ENCODE assay signal across 8 cellular contexts in genomic region chr16:1420111-1420539, GRCh38. TPM values are rescaled to one million over a fixed set of nuclear protein-coding genes. Genes with fewer than 3 reads are reported as not detected.
DNase-seq lines count a peak whose midpoint lies in the region; ATAC-seq, FAIRE-seq and TF ChIP-seq lines count a peak whose summit lies in the region.

No MANE protein-coding gene starts in this region.

- peak overlapping the region; percentile 82 for H3K4me3 ChIP-seq in A549
- H3K4me3 ChIP-seq in NB4 (ENCODE audit: low read depth, low read length) = peak overlapping the region; percentile 92
- H3K4me3 ChIP-seq in effector memory CD4-positive, alpha-beta T cell (ENCODE audit: insufficient read depth, low read depth, low read length, poor library complexity, severe bottlenecking) = peak overlapping the region; percentile 71
- peak overlapping the region; percentile 86 for H3K4me3 ChIP-seq in neuron (ENCODE audit: low read length)

- no peaks in the 10 kb centered on the region for H3K27me3 ChIP-seq in effector memory CD4-positive, alpha-beta T cell (replicated peaks; ENCODE audit: control insufficient read depth, insufficient read depth, low read length, poor library complexity, severe bottlenecking)
- no peaks in the 10 kb centered on the region for H3K27me3 ChIP-seq in neuron (ENCODE audit: insufficient read depth, low read length)

- WGBS in A549 (ENCODE audit: missing lambda C conversion rate) = 0% methylated on average over 10 of the region's 22 CpGs

- no peak for TF ChIP-seq POLR2A in A549 (IDR thresholded peaks at IDR 0.05; ENCODE audit: low read length)
- TF ChIP-seq POLR2A in NB4 (IDR thresholded peaks at IDR 0.05; ENCODE audit: extremely low read depth, insufficient read length) = no peak

- FAIRE-seq in A549 (lab: Jason Lieb, UNC) = no peak

- H3K4me2 ChIP-seq in A549 = peak overlapping the region; percentile 96

- H3K36me3 ChIP-seq in effector memory CD4-positive, alpha-beta T cell (ENCODE audit: control insufficient read depth, insufficient read depth, low read length) = no peaks in the 10 kb centered on the region
- H3K36me3 ChIP-seq in neuron (ENCODE audit: insufficient read depth, low read length) = peaks cover 2% of the 10 kb centered on the region

- TF ChIP-seq CTCF in A549 (IDR thresholded peaks at IDR 0.05) (no peak), NB4 (IDR thresholded peaks at IDR 0.05; ENCODE audit: low read depth, low read length) (no peak)

- H2AFZ ChIP-seq in neuron (ENCODE audit: low read depth, low read length) = no peak overlapping the region

- peak; percentile 40 to 43 for ATAC-seq in A549
- ATAC-seq in GM19324 (IDR thresholded peaks at IDR 0.05; ENCODE audit: low FRiP score, unreplicated experiment) = peak; percentile 4

- CTCF ChIA-PET in A549 (lab: Yijun Ruan, JAX) = interaction anchor here (0.7 to 1.3 kb wide), 5 partner anchors 9 to 75 kb away, joined by 3 to 6 read pairs (median 3); partner anchors contain the start of gene CCDC154

- H3K9me3 ChIP-seq in A549 (no peaks in the 10 kb centered on the region), neuron (ENCODE audit: low read length) (no peaks in the 10 kb centered on the region)
- no peaks in the 10 kb centered on the region for H3K9me3 ChIP-seq in effector memory CD4-positive, alpha-beta T cell (ENCODE audit: control insufficient read depth, low read length)

- H3K27ac ChIP-seq in A549 = peak overlapping the region; percentile 83 to 88
- H3K27ac ChIP-seq in effector memory CD4-positive, alpha-beta T cell (ENCODE audit: insufficient read depth, low read length, poor library complexity, severe bottlenecking) = peak overlapping the region; percentile 80

- H3K4me1 ChIP-seq in A549 = peaks cover 25% of the 10 kb centered on the region; the same call in 2 of the 3 replicates
- peaks cover 13% of the 10 kb centered on the region for H3K4me1 ChIP-seq in effector memory CD4-positive, alpha-beta T cell (ENCODE audit: control insufficient read depth, insufficient read depth, low read length, poor library complexity, severe bottlenecking)
- peaks cover 8% of the 10 kb centered on the region for H3K4me1 ChIP-seq in neuron (ENCODE audit: insufficient read depth, low read length)

- POLR2A ChIA-PET in A549 (lab: Yijun Ruan, JAX) = interaction anchor here (0.6 to 1.7 kb wide), 13 partner anchors 12 to 362 kb away, joined by 3 to 8 read pairs (median 4); partner anchors contain the start of genes JPT2, NUBP2, SPSB3 and TELO2

- DNase-seq in A549 (ENCODE audit: low read depth in 1 of 2, low spot score in 1 of 2) (no peak), NB4 (ENCODE audit: low read depth) (peak; percentile 20), nucleus accumbens (lab: John Stamatoyannopoulos, UW) (no peak), DMS79 (lab: John Stamatoyannopoulos, UW) (no peak), NCI-H2196 (lab: John Stamatoyannopoulos, UW; ENCODE audit: unreplicated experiment) (no peak)
- DNase-seq in effector memory CD4-positive, alpha-beta T cell = no peak

- no peak for TF ChIP-seq EP300 in A549 (IDR thresholded peaks at IDR 0.05)

- no peak for TF ChIP-seq RAD21 in A549 (conservative IDR thresholded peaks at IDR 0.05 in 1 of 2, IDR thresholded peaks at IDR 0.05 in 1 of 2)

TF ChIP-seq in A549, 52 proteins besides CTCF, POLR2A, EP300 and RAD21:
- 0 out of 2 replicates have a peak, but pooled peaks have one; percentile 25 for TF ChIP-seq TP53 (CRISPR knock-in tag; IDR thresholded peaks at IDR 0.05)
- no peak for TF ChIP-seq FOSL2 (IDR thresholded peaks at IDR 0.05)
- no peak for TF ChIP-seq FOSL2 (CRISPR knock-in tag; IDR thresholded peaks at IDR 0.05)
- TF ChIP-seq PHF8 (IDR thresholded peaks at IDR 0.05; ENCODE audit: borderline replicate concordance, low read depth) = peak; percentile 38; the same call in 1 of the 2 replicates
- no peak for TF ChIP-seq ESRRA (IDR thresholded peaks at IDR 0.05; ENCODE audit: borderline replicate concordance, low read length)

RNA-seq across cellular contexts. Expression of gene UQCC4, which starts 0.4 kb away (rescaled TPM):
- 33.0 and 35.4 TPM in 2 replicates for polyA plus RNA-seq in A549 (2011; rRNA removed)
- 44.4 and 52.5 TPM in 2 replicates for polyA plus RNA-seq in A549 (2012; cell fraction: cytosol; rRNA removed)
- 33.0 and 37.6 TPM in 2 replicates for polyA plus RNA-seq in A549 (2012; cell fraction: nucleus; rRNA removed)
- 21.5 to 23.6 TPM (median 23.0 TPM) in 3 replicates for polyA plus RNA-seq in A549 (2017; fragmentation: RNase III; extraction: RNeasy Plus Mini Kit Qiagen cat#74134 plus additional on column Dnase treatment)
- polyA minus RNA-seq in A549 (2011; rRNA and poly(A)+ RNA removed) = 7.6 and 15.3 TPM in 2 replicates

RNA-seq across cellular contexts. Expression of gene UNKL, which starts 5.6 kb away (rescaled TPM):
- polyA plus RNA-seq in A549 (2011; rRNA removed) = 17.2 and 20.7 TPM in 2 replicates
- 47.0 and 63.2 TPM in 2 replicates for polyA plus RNA-seq in A549 (2012; cell fraction: cytosol; rRNA removed)
- 182 and 202 TPM in 2 replicates for polyA plus RNA-seq in A549 (2012; cell fraction: nucleus; rRNA removed)
- 37.6 to 41.2 TPM (median 38.2 TPM) in 3 replicates for polyA plus RNA-seq in A549 (2017; fragmentation: RNase III; extraction: RNeasy Plus Mini Kit Qiagen cat#74134 plus additional on column Dnase treatment)
- polyA minus RNA-seq in A549 (2011; rRNA and poly(A)+ RNA removed) = 6.3 and 10.8 TPM in 2 replicates

RNA-seq across cellular contexts. Expression of gene PERCC1, which starts 10.8 kb away (rescaled TPM):
- polyA plus RNA-seq in A549 (2011; rRNA removed) (not detected in 2 replicates), A549 (2017; fragmentation: RNase III; extraction: RNeasy Plus Mini Kit Qiagen cat#74134 plus additional on column Dnase treatment) (not detected in 3 replicates)
- not detected in 2 replicates for polyA plus RNA-seq in A549 (2012; cell fraction: cytosol; rRNA removed)
- not detected in 2 replicates for polyA plus RNA-seq in A549 (2012; cell fraction: nucleus; rRNA removed)
- not detected in 2 replicates for polyA minus RNA-seq in A549 (2011; rRNA and poly(A)+ RNA removed)

RNA-seq across cellular contexts. Expression of gene CCDC154, which starts 24.2 kb away (rescaled TPM):
- polyA plus RNA-seq in A549 (2011; rRNA removed) (0.16 and 0.34 TPM in 2 replicates), A549 (2017; fragmentation: RNase III; extraction: RNeasy Plus Mini Kit Qiagen cat#74134 plus additional on column Dnase treatment) (0.49 to 0.74 TPM (median 0.70 TPM) in 3 replicates)
- 0.30 and 0.32 TPM in 2 replicates for polyA plus RNA-seq in A549 (2012; cell fraction: cytosol; rRNA removed)
- polyA plus RNA-seq in A549 (2012; cell fraction: nucleus; rRNA removed) = 1.6 and 2.0 TPM in 2 replicates
- polyA minus RNA-seq in A549 (2011; rRNA and poly(A)+ RNA removed) = not detected in 2 replicates

RNA-seq across cellular contexts. Expression of gene CLCN7, which starts 54.7 kb away (rescaled TPM):
- polyA plus RNA-seq in A549 (2011; rRNA removed) (17.2 and 19.9 TPM in 2 replicates), A549 (2017; fragmentation: RNase III; extraction: RNeasy Plus Mini Kit Qiagen cat#74134 plus additional on column Dnase treatment) (51.6 to 69.7 TPM (median 62.8 TPM) in 3 replicates)
- polyA plus RNA-seq in A549 (2012; cell fraction: cytosol; rRNA removed) = 52.1 and 62.2 TPM in 2 replicates
- 218 and 307 TPM in 2 replicates for polyA plus RNA-seq in A549 (2012; cell fraction: nucleus; rRNA removed)
- polyA minus RNA-seq in A549 (2011; rRNA and poly(A)+ RNA removed) = 28.2 and 40.0 TPM in 2 replicates
